1 cellular context compared by ENCODE assay signal in genomic region chr1:67682659-67683197, GRCh38.
TF ChIP-seq lines count a peak whose summit lies in the region.

No MANE protein-coding gene starts in this region.

TF ChIP-seq in GM23338, 12 proteins besides CTCF, POLR2A, EP300 and RAD21 (continued from another document):
- TF ChIP-seq ZNF462 (CRISPR knock-in tag; IDR thresholded peaks at IDR 0.05): no peak
TF ChIP-seq in GM23338: peak in this region for 0.
